9 cellular contexts compared by ENCODE assay signal in the genomic region with DNA sequence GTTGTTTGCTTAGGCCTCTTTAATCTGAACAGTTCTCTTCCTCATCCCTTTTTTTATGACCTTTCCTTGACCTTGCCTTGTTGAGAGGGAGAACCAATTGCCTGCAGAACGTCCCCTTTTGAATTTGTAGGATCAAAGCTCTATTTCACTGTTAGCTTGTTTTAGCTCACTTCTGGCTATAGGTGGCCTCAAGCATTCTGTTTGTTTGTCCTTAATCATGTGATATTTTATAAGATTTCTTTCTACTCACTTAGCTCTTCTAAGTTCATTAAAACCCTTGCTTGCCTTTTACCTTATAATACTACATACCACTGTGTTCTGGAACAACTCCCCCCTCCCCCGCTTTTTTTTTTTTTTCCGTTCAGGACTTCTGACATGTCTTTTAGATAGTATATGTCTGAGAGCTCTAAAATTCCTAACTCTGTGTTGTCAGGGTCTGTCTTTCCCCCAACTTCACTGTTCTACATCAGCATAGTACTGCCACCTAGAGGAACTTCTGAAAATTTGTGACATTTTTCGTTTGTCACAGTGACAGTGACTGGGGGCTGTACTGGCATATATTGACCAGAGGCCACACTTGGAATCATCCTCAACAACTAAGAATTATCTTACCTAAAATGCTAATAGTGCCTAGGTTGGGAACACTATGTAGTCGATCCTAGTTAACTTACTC.
A peak's percentile ranks its signal among the peaks of the same experiment; 100 is the strongest.
DNase-seq lines count a peak whose midpoint lies in the region; TF ChIP-seq lines count a peak whose summit lies in the region.
"Had no signal": no experiment of that assay in that cellular context is flagged by ENCODE, and none has a peak within 500 bp of the region (broad histone marks: within the 10 kb centered on the region; RNA-seq: fewer than 3 reads in every experiment).

No MANE protein-coding gene starts in this region.

- no peak overlapping the region for H3K4ac ChIP-seq in mesendoderm (ENCODE audit: low read depth, low read length)

- H3K27me3 ChIP-seq in HAP-1 (ENCODE audit: low read depth) (no peaks in the 10 kb centered on the region), brain microvascular endothelial cell (replicated peaks) (no peaks in the 10 kb centered on the region), mesendoderm (ENCODE audit: insufficient read depth, low read length, poor library complexity) (no peaks in the 10 kb centered on the region), colonic mucosa (no peaks in the 10 kb centered on the region)
- H3K27me3 ChIP-seq: BLaER1 treated with 17β-estradiol and CSF1 and Interleukin-3, amounts not matched to agents 10 nM and 100 nM had no signal

- H3K4me2 ChIP-seq in mesendoderm (ENCODE audit: low read length) = no peak overlapping the region
- H3K4me2 ChIP-seq: BLaER1 treated with 17β-estradiol and CSF1 and Interleukin-3, amounts not matched to agents 10 nM and 100 nM had no signal

- H3K36me3 ChIP-seq in HAP-1 (replicated peaks) = no peaks in the 10 kb centered on the region
- H3K36me3 ChIP-seq in brain microvascular endothelial cell (replicated peaks) = no peaks in the 10 kb centered on the region
- no peaks in the 10 kb centered on the region for H3K36me3 ChIP-seq in mesendoderm (ENCODE audit: control insufficient read depth, insufficient read depth, low read length)
- no peaks in the 10 kb centered on the region for H3K36me3 ChIP-seq in colonic mucosa
- H3K36me3 ChIP-seq: BLaER1 treated with 17β-estradiol and CSF1 and Interleukin-3, amounts not matched to agents 10 nM and 100 nM had no signal

- DNase-seq in NCI-H1417 (lab: John Stamatoyannopoulos, UW) (peak in 2 of 3 experiments; percentile 3 to 51), NCI-H1417 treated with DMSO at 0.1 percent for 48 hours (lab: John Stamatoyannopoulos, UW) (no peak), HAP-1 (ENCODE audit: low spot score in 2 of 2) (peak; percentile 42 to 77), NCI-H526 treated with DMSO at 0.1 percent for 48 hours (lab: John Stamatoyannopoulos, UW) (peak; percentile 41), brain microvascular endothelial cell (peak; percentile 3), mesendoderm (peak; percentile 91), NCI-H187 (lab: John Stamatoyannopoulos, UW) (no peak), colonic mucosa (no peak)

- intact Hi-C loops in colonic mucosa (cut with DNase I) = loop anchor here (5.0 kb wide), 1 partner anchor 133 kb away; no protein-coding TSS in a partner anchor

- H3K23ac ChIP-seq in mesendoderm (ENCODE audit: low read length) = no peak overlapping the region

- no peak overlapping the region for H3K18ac ChIP-seq in mesendoderm (ENCODE audit: low read length)

- TF ChIP-seq CTCF in brain microvascular endothelial cell (IDR thresholded peaks at IDR 0.05; ENCODE audit: low read depth, low read length, missing control alignments) (peak; percentile 64), colonic mucosa (IDR thresholded peaks at IDR 0.05) (no peak)

- WGBS in mesendoderm (ENCODE audit: extremely low coverage, insufficient coverage, low lambda C conversion rate) = no CpG with 5 or more reads among the region's 5 CpGs

- H2BK15ac ChIP-seq in mesendoderm (replicated peaks; ENCODE audit: low read depth) = no peak overlapping the region

- H3K79me2 ChIP-seq in mesendoderm (ENCODE audit: control insufficient read depth, insufficient read depth, low read length) = peaks cover 4% of the 10 kb centered on the region

- H3K4me1 ChIP-seq in HAP-1 (peaks cover 3% of the 10 kb centered on the region; the same call in 1 of the 2 replicates), mesendoderm (ENCODE audit: control insufficient read depth, low read depth, low read length) (peaks cover 1% of the 10 kb centered on the region), colonic mucosa (no peaks in the 10 kb centered on the region)
- H3K4me1 ChIP-seq: BLaER1 treated with 17β-estradiol and CSF1 and Interleukin-3, amounts not matched to agents 10 nM and 100 nM had no signal

- H3K9me3 ChIP-seq in HAP-1 (no peaks in the 10 kb centered on the region), colonic mucosa (no peaks in the 10 kb centered on the region)
- H3K9me3 ChIP-seq: BLaER1 treated with 17β-estradiol and CSF1 and Interleukin-3, amounts not matched to agents 10 nM and 100 nM had no signal

- H3K56ac ChIP-seq in mesendoderm (ENCODE audit: low read length) = peak overlapping the region; percentile 77

- no peak overlapping the region for H3K4me3 ChIP-seq in HAP-1
- H3K4me3 ChIP-seq in brain microvascular endothelial cell (ENCODE audit: low read depth, low read length) = no peak overlapping the region
- no peak overlapping the region for H3K4me3 ChIP-seq in mesendoderm (ENCODE audit: low read length)
- no peak overlapping the region for H3K4me3 ChIP-seq in colonic mucosa
- H3K4me3 ChIP-seq: BLaER1 treated with 17β-estradiol and CSF1 and Interleukin-3, amounts not matched to agents 10 nM and 100 nM had no signal

- peaks cover 5% of the 10 kb centered on the region for H3K79me1 ChIP-seq in mesendoderm (ENCODE audit: low read length)

- H3K9ac ChIP-seq in mesendoderm (ENCODE audit: low read length) (peak overlapping the region; percentile 56), colonic mucosa (ENCODE audit: low read depth in 2 of 2, low read length in 2 of 2) (no peak overlapping the region)
- H3K9ac ChIP-seq: BLaER1 treated with 17β-estradiol and CSF1 and Interleukin-3, amounts not matched to agents 10 nM and 100 nM had no signal

- H2BK5ac ChIP-seq in mesendoderm (ENCODE audit: low read length) = peak overlapping the region; percentile 27

- H2AK5ac ChIP-seq in mesendoderm (ENCODE audit: low read length) = no peak overlapping the region

- H3K27ac ChIP-seq in brain microvascular endothelial cell (no peak overlapping the region), mesendoderm (ENCODE audit: low read depth, low read length) (peak overlapping the region; percentile 77), colonic mucosa (no peak overlapping the region)
- H3K27ac ChIP-seq: BLaER1 treated with 17β-estradiol and CSF1 and Interleukin-3, amounts not matched to agents 10 nM and 100 nM had no signal

- H4K8ac ChIP-seq in mesendoderm (ENCODE audit: low read depth, low read length) = no peak overlapping the region

- H2BK120ac ChIP-seq in mesendoderm (ENCODE audit: low read depth, low read length) = no peak overlapping the region

- H4K5ac ChIP-seq in mesendoderm (ENCODE audit: low read length) = peak overlapping the region; percentile 59

- in situ Hi-C loops in HAP-1 (cut with MboI; ENCODE audit: low sequenced_read_pairs) = loop anchor here (5.0 to 25.0 kb wide), 5 partner anchors 128 to 653 kb away; a partner anchor contains a TSS
- in situ Hi-C loops in brain microvascular endothelial cell (cut with HindIII; ENCODE audit: low pct_ligation_motif_present, low sequenced_read_pairs) = no loop called here

Comparison
In these comparisons a context has a peak if more than half of its experiments do, and no peak if none do; other contexts are left out.
1. DNase-seq: peak in NCI-H1417 (2 of 3), HAP-1 (2 of 2), NCI-H526 treated with DMSO at 0.1 percent for 48 hours (single experiment), brain microvascular endothelial cell (single experiment) and mesendoderm (single experiment); none in NCI-H1417 treated with DMSO at 0.1 percent for 48 hours (single experiment), NCI-H187 (0 of 2) and colonic mucosa (single experiment).